In genomic region chr20:3863317-3863716, GRCh38 we compare ENCODE assay signal across 15 cellular contexts. TPM values are rescaled to one million over a fixed set of nuclear protein-coding genes. Genes with fewer than 3 reads are reported as not detected.
A peak's percentile ranks its signal among the peaks of the same experiment; 100 is the strongest.
DNase-seq lines count a peak whose midpoint lies in the region; ATAC-seq and TF ChIP-seq lines count a peak whose summit lies in the region.
"Had no signal": no experiment of that assay in that cellular context is flagged by ENCODE, and none has a peak within 500 bp of the region (broad histone marks: within the 10 kb centered on the region; RNA-seq: fewer than 3 reads in every experiment).

No MANE protein-coding gene starts in this region.

- H3K27ac Mint-ChIP-seq in naive B cell: peak overlapping the region in 5 of 6 donors; percentile 30 to 80 (median 47)

- H3K9me2 ChIP-seq in OCI-LY7 (ENCODE audit: insufficient read depth, low read length): no peaks in the 10 kb centered on the region

- H3K27me3 ChIP-seq in BLaER1 treated with 17β-estradiol and CSF1 and Interleukin-3, amounts not matched to agents 10 nM and 100 nM: no peaks in the 10 kb centered on the region
- H3K27me3 ChIP-seq: MG63 had no signal

- no peaks in the 10 kb centered on the region for H3K9me3 Mint-ChIP-seq in naive B cell

- peaks cover 5 to 15% (median 13%) of the 10 kb centered on the region in 11 experiments; a peak in 18 of 22 replicates for H3K9me3 ChIP-seq in BLaER1 treated with 17β-estradiol and CSF1 and Interleukin-3, amounts not matched to agents 10 nM and 100 nM (replicated peaks in 1 of 11)
- peaks cover 6% of the 10 kb centered on the region; the same call in 1 of the 2 replicates for H3K9me3 ChIP-seq in OCI-LY7 (ENCODE audit: low read length)
- H3K9me3 ChIP-seq: HAP-1, MG63 had no signal

- peaks cover 44 to 82% (median 60%) of the 10 kb centered on the region in 11 experiments; a peak in 21 of 22 replicates for H4K20me1 ChIP-seq in BLaER1 treated with 17β-estradiol and CSF1 and Interleukin-3, amounts not matched to agents 10 nM and 100 nM
- H4K20me1 ChIP-seq in OCI-LY7 (ENCODE audit: insufficient read depth, low read length): no peaks in the 10 kb centered on the region

- H3K4me1 ChIP-seq in BLaER1 treated with 17β-estradiol and CSF1 and Interleukin-3, amounts not matched to agents 10 nM and 100 nM: peaks cover 13 to 53% (median 24%) of the 10 kb centered on the region in 10 experiments; a peak in 19 of 20 replicates
- H3K4me1 ChIP-seq in OCI-LY7 (ENCODE audit: insufficient read depth, low read length, poor library complexity, severe bottlenecking): no peaks in the 10 kb centered on the region
- H3K4me1 ChIP-seq: HAP-1 had no signal

- BruUV-seq in OCI-LY7 (replicated peaks; lab: Mats Ljungman, UMichigan): no TSS peak

- peaks cover 2 to 12% (median 5%) of the 10 kb centered on the region in 3 donors for H3K4me1 Mint-ChIP-seq in naive B cell

- H3K27me3 Mint-ChIP-seq in naive B cell: no peaks in the 10 kb centered on the region
- H3K27me3 Mint-ChIP-seq: CD4-positive, alpha-beta memory T cell had no signal

- no peak overlapping the region for H3K4me3 ChIP-seq in BLaER1 treated with 17β-estradiol and CSF1 and Interleukin-3, amounts not matched to agents 10 nM and 100 nM
- no peak overlapping the region for H3K4me3 ChIP-seq in OCI-LY7 (ENCODE audit: low read depth, low read length, poor library complexity, severe bottlenecking)
- H3K4me3 ChIP-seq: HAP-1, MG63 had no signal

- CTCF ChIA-PET in OCI-LY7 (lab: Charles Lee; ENCODE audit: unreplicated experiment): no interaction called here

- peak; percentile 30 for DNase-seq in OCI-LY7 (ENCODE audit: low spot score)
- DNase-seq in naive B cell: no peak
- DNase-seq in foreskin melanocyte: no peak
- no peak for DNase-seq in C1 segment of cervical spinal cord (lab: John Stamatoyannopoulos, UW)
- no peak for DNase-seq in cerebellar nuclear complex (lab: John Stamatoyannopoulos, UW)
- no peak for DNase-seq in cerebellar cortex (ENCODE audit: low spot score)
- DNase-seq: CD4-positive, alpha-beta memory T cell; MG63; NCI-H1930; NCI-H510A treated with DMSO at 0.1 percent for 48 hours; SIG-M5 had no signal

- intact Hi-C loops in OCI-LY7 (cut with micrococcal nuclease; ENCODE audit: unreplicated experiment): no loop called here

- H3K9ac ChIP-seq in BLaER1 treated with 17β-estradiol and CSF1 and Interleukin-3, amounts not matched to agents 10 nM and 100 nM: peak overlapping the region in 7 of 11 experiments; percentile 24 to 56 (median 33); a peak in 7 of 22 replicates
- H3K9ac ChIP-seq: KMS-11 had no signal

- H3K79me2 ChIP-seq in OCI-LY7 (ENCODE audit: insufficient read depth, low read depth, low read length): no peaks in the 10 kb centered on the region

- peaks cover 89 to 100% (median 98%) of the 10 kb centered on the region in 11 experiments for H3K36me3 ChIP-seq in BLaER1 treated with 17β-estradiol and CSF1 and Interleukin-3, amounts not matched to agents 10 nM and 100 nM
- H3K36me3 ChIP-seq in OCI-LY7 (ENCODE audit: insufficient read depth, low read length): peaks cover 77% of the 10 kb centered on the region

- H3K4me3 Mint-ChIP-seq in naive B cell: no peak overlapping the region
- H3K4me3 Mint-ChIP-seq: CD4-positive, alpha-beta memory T cell had no signal

- POLR2A ChIA-PET in OCI-LY7 (lab: Charles Lee): no interaction called here

- no peak overlapping the region for H2AFZ ChIP-seq in OCI-LY7 (ENCODE audit: low read length)

- H3K36me3 Mint-ChIP-seq in naive B cell: peaks cover 9 to 28% of the 10 kb centered on the region in 2 donors

- H3K27ac ChIP-seq in BLaER1 treated with 17β-estradiol and CSF1 and Interleukin-3, amounts not matched to agents 10 nM and 100 nM: peak overlapping the region in 3 of 11 experiments; percentile 27 to 41 (median 33); a peak in 5 of 22 replicates
- H3K27ac ChIP-seq in OCI-LY7 (ENCODE audit: low read depth, low read length, poor library complexity, severe bottlenecking): no peak overlapping the region
- H3K27ac ChIP-seq: KMS-11 had no signal

- ATAC-seq in HG02798 (IDR thresholded peaks at IDR 0.05; ENCODE audit: poor library complexity, unreplicated experiment) (peak; percentile 45), naive B cell (ENCODE audit: low read depth in 2 of 2) (no peak)

- H3K4me2 ChIP-seq in BLaER1 treated with 17β-estradiol and CSF1 and Interleukin-3, amounts not matched to agents 10 nM and 100 nM: peak overlapping the region in 8 of 11 experiments; percentile 56 to 83 (median 78); a peak in 16 of 22 replicates
- H3K4me2 ChIP-seq in OCI-LY7 (ENCODE audit: low read length): no peak overlapping the region
- H3K4me2 ChIP-seq: KMS-11 had no signal

- TF ChIP-seq CTCF in OCI-LY7 (conservative IDR thresholded peaks at IDR 0.05; ENCODE audit: low read length): no peak

RNA-seq across cellular contexts. Expression of gene MAVS, which starts 16.7 kb away (rescaled TPM):
- total RNA-seq in OCI-LY7 (2014; rRNA removed; shearing (Covaris generic)): 15.3 and 19.8 TPM in 2 replicates
- 35.5 and 37.2 TPM in 2 replicates for total RNA-seq in OCI-LY7 (2022)
- 1 to 10 TPM; 2.6 to 9.9 (median 3.2) TPM for polyA plus RNA-seq in naive B cell (ENCODE audit: low read depth in 6 of 6)

RNA-seq across cellular contexts. Expression of gene PANK2, which starts 25.9 kb away (rescaled TPM):
- total RNA-seq in OCI-LY7 (2014; rRNA removed; shearing (Covaris generic)): 40.9 and 46.1 TPM in 2 replicates
- total RNA-seq in OCI-LY7 (2022): 66.6 and 71.3 TPM in 2 replicates
- polyA plus RNA-seq in naive B cell (ENCODE audit: low read depth in 6 of 6): 10 to 100 TPM; 34.8 to 57.7 (median 45.9) TPM

RNA-seq across cellular contexts. Expression of gene AP5S1, which starts 43.0 kb away (rescaled TPM):
- total RNA-seq in OCI-LY7 (2014; rRNA removed; shearing (Covaris generic)): 6.2 and 9.8 TPM in 2 replicates
- total RNA-seq in OCI-LY7 (2022): 9.9 and 12.1 TPM in 2 replicates
- 10 to 100 TPM; 11.1 to 33.6 (median 13.5) TPM for polyA plus RNA-seq in naive B cell (ENCODE audit: low read depth in 6 of 6)
